ENCODE assay signal across 33 cellular contexts in the genomic region with DNA sequence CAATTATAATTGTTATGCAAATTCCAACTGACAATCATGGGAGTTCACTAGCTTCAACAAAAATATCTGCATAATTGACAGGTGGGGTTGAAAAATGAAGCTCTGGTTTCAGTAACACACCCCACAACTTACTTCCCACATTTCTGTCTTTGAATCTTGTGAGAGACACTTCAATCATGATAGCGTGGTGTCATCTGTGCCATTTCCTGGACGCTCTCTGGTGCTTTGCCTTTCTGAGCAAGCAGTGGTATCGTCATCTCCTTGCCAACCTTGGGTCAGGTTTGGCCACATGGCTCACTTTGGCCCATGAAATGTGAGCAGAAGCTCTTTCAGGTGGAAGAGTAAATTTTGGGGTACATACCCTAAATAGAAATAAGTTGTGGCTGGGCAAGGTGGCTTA. TPM values are rescaled to one million over a fixed set of nuclear protein-coding genes. Genes with fewer than 3 reads are reported as not detected.
"Had no signal": no experiment of that assay in that cellular context is flagged by ENCODE, and none has a peak within 500 bp of the region (broad histone marks: within the 10 kb centered on the region; RNA-seq: fewer than 3 reads in every experiment).

No MANE protein-coding gene starts in this region.

- ATAC-seq: activated naive CD4-positive, alpha-beta T cell treated with anti-CD3 and anti-CD28 coated beads, Interleukin-2, amount 50 U/mL, for 72 hours had no signal

- H3K9ac ChIP-seq: KMS-11 had no signal

- FAIRE-seq: colon had no signal

- DNase-seq: activated CD4-positive, alpha-beta memory T cell treated with anti-CD3 and anti-CD28 coated beads, Interleukin-2, amount 10 ng/mL, durations not matched to agents 7 days and 5 days; activated CD4-positive, alpha-beta T cell treated with anti-CD3 and anti-CD28 coated beads for 1 hour; activated CD4-positive, alpha-beta T cell treated with anti-CD3 and anti-CD28 coated beads for 48 hours; activated CD4-positive, CD25-positive, alpha-beta regulatory T cell; activated gamma-delta T cell treated with Interleukin-2 at 50 U/mL for 16 hours; activated naive CD4-positive, alpha-beta T cell treated with anti-CD3 and anti-CD28 coated beads for 36 hours; activated T-cell treated with anti-CD3 and anti-CD28 coated beads, Interleukin-2, amount 50 U/mL, for 24 hours; anterior cingulate cortex; brain microvascular endothelial cell; central memory CD4-positive, alpha-beta T cell; MM.1S; MV-4-11; NCI-H1092; NCI-H1417; NCI-H146; NCI-H187; NCI-H2029 treated with DMSO at 0.1 percent for 48 hours; NCI-H2107; NCI-H226; NCI-H446 treated with DMSO at 0.1 percent for 48 hours; NCI-H524; NCI-H748 treated with DMSO at 0.1 percent for 48 hours; NK-92 treated with Interleukin-12 subunit alpha and Interleukin-12 subunit beta, amount 100 ng/mL, for 24 hours; Right ventricle myocardium superior; T1000; WERI-Rb-1 had no signal

- H3K27ac ChIP-seq: brain microvascular endothelial cell, KMS-11, WERI-Rb-1 had no signal

- H3K36me3 ChIP-seq: brain microvascular endothelial cell, WERI-Rb-1 had no signal

- H3K4me2 ChIP-seq: KMS-11 had no signal

RNA-seq across cellular contexts. Expression of gene BMP7, which starts 10.2 kb away (rescaled TPM):
- total RNA-seq: activated CD4-positive, alpha-beta memory T cell treated with anti-CD3 and anti-CD28 coated beads, Interleukin-2, amount 10 ng/mL, durations not matched to agents 7 days and 5 days; activated naive CD4-positive, alpha-beta T cell treated with anti-CD3 and anti-CD28 coated beads for 36 hours; activated naive CD4-positive, alpha-beta T cell treated with anti-CD3 and anti-CD28 coated beads, Interleukin-2, amount 50 U/mL, for 72 hours; activated T-helper 2 cell treated with anti-CD3 and anti-CD28 coated beads, Interferon-gamma antibody, Interleukin-2, Interleukin-4, amounts not matched to agents 10 μg/mL and 5 μg/mL and 100 μg/mL, durations not matched to agents 14 hours and 24 hours and 36 hours; LHCN-M2; T-helper 1 cell treated with Interleukin-12 subunit alpha and Interleukin-12 subunit beta and Interleukin-4 antibody, amounts not matched to agents 30 ng/mL and 1 ng/mL, for 36 hours; T-helper 2 cell treated with Interferon-gamma antibody and Interleukin-4, amounts not matched to agents 100 ng/mL and 5 ng/mL, for 36 hours had no signal
